Comparison of ENCODE assay signal across 17 cellular contexts in genomic region chr3:126021224-126021623, GRCh38.
"Had no signal": no experiment of that assay in that cellular context is flagged by ENCODE, and none has a peak within 500 bp of the region (broad histone marks: within the 10 kb centered on the region; RNA-seq: fewer than 3 reads in every experiment).

No MANE protein-coding gene starts in this region.

- H3K4me3 ChIP-seq: lower lobe of right lung, SJSA1, suprapubic skin had no signal

- H3K27ac ChIP-seq: epithelial cell of prostate, lower lobe of right lung, SJSA1, suprapubic skin had no signal

- DNase-seq: activated CD4-positive, alpha-beta memory T cell treated with anti-CD3 and anti-CD28 coated beads, Interleukin-2, amount 10 ng/mL, durations not matched to agents 7 days and 5 days; activated CD8-positive, alpha-beta memory T cell treated with anti-CD3 and anti-CD28 coated beads, Interleukin-2, amount 50 U/mL, for 4 hours; activated naive CD4-positive, alpha-beta T cell treated with anti-CD3 and anti-CD28 coated beads for 36 hours; effector memory CD4-positive, alpha-beta T cell; lower lobe of right lung; midbrain; naive B cell; nucleus accumbens; stimulated activated CD4-positive, alpha-beta T cell treated with anti-CD3 and anti-CD28 coated beads, Interleukin-2, amount 100 ng/mL, for 24 hours; stimulated activated naive CD8-positive, alpha-beta T cell treated with anti-CD3 and anti-CD28 coated beads, Interleukin-15, Interleukin-2, amounts not matched to agents 100 U/mL and 50 U/mL, for 24 hours had no signal

- H3K27me3 Mint-ChIP-seq: activated CD4-positive, alpha-beta memory T cell treated with anti-CD3 and anti-CD28 coated beads, Interleukin-2, amount 10 ng/mL, durations not matched to agents 7 days and 5 days; brain; naive B cell; progenitor cell of endocrine pancreas had no signal

- H3K27ac Mint-ChIP-seq: activated CD4-positive, alpha-beta memory T cell treated with anti-CD3 and anti-CD28 coated beads, Interleukin-2, amount 10 ng/mL, durations not matched to agents 7 days and 5 days; activated naive CD4-positive, alpha-beta T cell treated with anti-CD3 and anti-CD28 coated beads for 36 hours; activated T-helper 1 cell treated with anti-CD3 and anti-CD28 coated beads, Interleukin-12 subunit alpha, Interleukin-12 subunit beta, Interleukin-2, Interleukin-4 antibody, amounts not matched to agents 30 ng/mL and 10 ng/mL and 1 ng/mL, durations not matched to agents 14 hours and 24 hours and 36 hours; progenitor cell of endocrine pancreas had no signal

- H3K4me3 Mint-ChIP-seq: activated CD4-positive, alpha-beta memory T cell treated with anti-CD3 and anti-CD28 coated beads, Interleukin-2, amount 10 ng/mL, durations not matched to agents 7 days and 5 days; activated naive CD4-positive, alpha-beta T cell treated with anti-CD3 and anti-CD28 coated beads for 36 hours; activated T-helper 1 cell treated with anti-CD3 and anti-CD28 coated beads, Interleukin-12 subunit alpha, Interleukin-12 subunit beta, Interleukin-2, Interleukin-4 antibody, amounts not matched to agents 30 ng/mL and 10 ng/mL and 1 ng/mL, durations not matched to agents 14 hours and 24 hours and 36 hours; brain; naive B cell had no signal

- ATAC-seq: lower lobe of right lung; sciatic nerve; stimulated activated naive CD8-positive, alpha-beta T cell treated with anti-CD3 and anti-CD28 coated beads, Interleukin-15, Interleukin-2, amounts not matched to agents 100 U/mL and 50 U/mL, for 24 hours had no signal

- H3K27me3 ChIP-seq: SJSA1, suprapubic skin had no signal

- H3K4me1 ChIP-seq: lower lobe of right lung, SJSA1, suprapubic skin had no signal

- H3K4me1 Mint-ChIP-seq: brain had no signal

- H3K9me3 ChIP-seq: lower lobe of right lung, SJSA1, suprapubic skin had no signal

- H3K36me3 ChIP-seq: SJSA1 had no signal

- H3K9me3 Mint-ChIP-seq: activated CD4-positive, alpha-beta memory T cell treated with anti-CD3 and anti-CD28 coated beads, Interleukin-2, amount 10 ng/mL, durations not matched to agents 7 days and 5 days; activated naive CD4-positive, alpha-beta T cell treated with anti-CD3 and anti-CD28 coated beads for 36 hours; activated T-helper 1 cell treated with anti-CD3 and anti-CD28 coated beads, Interleukin-12 subunit alpha, Interleukin-12 subunit beta, Interleukin-2, Interleukin-4 antibody, amounts not matched to agents 30 ng/mL and 10 ng/mL and 1 ng/mL, durations not matched to agents 14 hours and 24 hours and 36 hours had no signal
